ENCODE assay signal across 8 cellular contexts in genomic region chr13:31161583-31162150, GRCh38. TPM values are rescaled to one million over a fixed set of nuclear protein-coding genes. Genes with fewer than 3 reads are reported as not detected.
DNase-seq lines count a peak whose midpoint lies in the region; ATAC-seq, FAIRE-seq and TF ChIP-seq lines count a peak whose summit lies in the region.

HSPH1 (minus strand) TSS chr13:31161904; CDS start chr13:31161582, 322 bp downstream.

- under 1% methylated on average over 31 of the region's 52 CpGs for WGBS in prostate gland
- WGBS in urinary bladder: under 1% methylated on average over 52 of the region's 52 CpGs

- ATAC-seq in HG02763 (IDR thresholded peaks at IDR 0.05; ENCODE audit: unreplicated experiment) (peak; percentile 87), left ventricle myocardium superior (peak; percentile 97)

- peak within 1 kb of the TSS; percentile 92 to 100 for H3K27ac ChIP-seq in prostate gland
- peak within 1 kb of the TSS; percentile 26 for H3K27ac ChIP-seq in urinary bladder (ENCODE audit: low read depth)

- TF ChIP-seq POLR2A in GM12891 (IDR thresholded peaks at IDR 0.05; ENCODE audit: low read depth, low read length) (peak; percentile 86), prostate gland (IDR thresholded peaks at IDR 0.05) (peak; percentile 95)

- H3K4me1 ChIP-seq in prostate gland (replicated peaks) (no peaks in the 10 kb centered on the region), urinary bladder (ENCODE audit: insufficient read depth) (no peaks in the 10 kb centered on the region)

- H3K4me3 ChIP-seq in prostate gland (peak within 1 kb of the TSS; percentile 55 to 88), urinary bladder (ENCODE audit: low read depth, low read length) (peak within 1 kb of the TSS; percentile 83)

- H3K9me3 ChIP-seq in prostate gland: no peaks in the 10 kb centered on the region

- TF ChIP-seq CTCF in prostate gland (IDR thresholded peaks at IDR 0.05): peak in 2 of 4 experiments; percentile 5 to 34

- intact Hi-C loops in left ventricle myocardium superior (cut with micrococcal nuclease) (no loop called here), prostate gland (cut with DNase I) (loop anchor here (5.0 kb wide), 2 partner anchors 36 to 854 kb away; partner anchors contain the start of genes B3GLCT and KATNAL1)

- H3K36me3 ChIP-seq in prostate gland (no peaks in the 10 kb centered on the region), urinary bladder (ENCODE audit: insufficient read depth) (no peaks in the 10 kb centered on the region)

- DNase-seq in GM12891 (ENCODE audit: insufficient read length, low spot score) (peak; percentile 85), NCI-H1417 treated with DMSO at 0.1 percent for 48 hours (lab: John Stamatoyannopoulos, UW) (peak; percentile 94), SW480 (ENCODE audit: low spot score) (peak; percentile 99), amygdala (lab: John Stamatoyannopoulos, UW) (peak; percentile 84 to 100 (median 98)), left ventricle myocardium superior (peak; percentile 100), prostate gland (ENCODE audit: low spot score) (peak; percentile 98)

- no peaks in the 10 kb centered on the region for H3K27me3 ChIP-seq in prostate gland (replicated peaks; ENCODE audit: insufficient read depth)

- FAIRE-seq in GM12891 (lab: Jason Lieb, UNC): no peak

TF ChIP-seq in GM12891, 5 proteins besides CTCF, POLR2A, EP300 and RAD21:
- TF ChIP-seq TAF1 (IDR thresholded peaks at IDR 0.05; ENCODE audit: low read depth, low read length): peak; percentile 81
- TF ChIP-seq SPI1 (IDR thresholded peaks at IDR 0.05; ENCODE audit: low read depth, low read length): peak; percentile 82
- no peak for TF ChIP-seq PAX5 (IDR thresholded peaks at IDR 0.05; ENCODE audit: insufficient read depth, low read length, severe bottlenecking)
- TF ChIP-seq POU2F2 (IDR thresholded peaks at IDR 0.05; ENCODE audit: low read depth, low read length): no peak
- peak; percentile 79 for TF ChIP-seq POLR2AphosphoS5 (IDR thresholded peaks at IDR 0.05; ENCODE audit: low read depth, low read length)
TF ChIP-seq in GM12891: peak in this region for 3.

RNA-seq across cellular contexts. Expression of gene HSPH1, which starts in this region (rescaled TPM):
- polyA plus RNA-seq in GM12891 (2012; ENCODE audit: low read depth, missing spikeins): 50.7 TPM
- total RNA-seq in left ventricle myocardium superior: 82.4 TPM
- total RNA-seq in prostate gland: 10 to 100 TPM; 33.5 to 60.6 TPM
- total RNA-seq in urinary bladder: 50.8 TPM
- polyA plus RNA-seq in urinary bladder: 26.0 TPM

Comparison
In these comparisons a context has a peak if more than half of its experiments do, and no peak if none do; other contexts are left out.
1. Peak in every context shown above with its lines: DNase-seq, ATAC-seq, H3K4me3 ChIP-seq and H3K27ac ChIP-seq.